11 cellular contexts compared by ENCODE assay signal in the genomic region with DNA sequence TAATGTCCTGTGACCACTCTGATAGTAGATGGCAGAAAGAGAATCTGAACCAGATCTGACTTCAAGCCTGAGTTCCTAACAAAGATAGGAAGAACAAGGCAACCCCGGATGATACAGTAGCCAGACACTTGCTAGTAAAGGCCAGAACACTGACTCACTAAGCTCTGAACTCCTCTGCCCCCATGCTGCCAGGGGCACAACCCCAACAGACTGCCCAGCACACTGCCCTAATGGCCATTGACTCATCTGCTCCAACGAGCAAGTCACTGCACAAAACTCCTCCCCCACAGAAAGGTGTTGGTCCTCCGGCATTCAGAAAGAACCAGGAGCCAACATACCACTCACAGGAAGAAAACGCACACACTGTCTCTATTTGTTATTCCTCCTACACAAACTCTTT.
DNase-seq lines count a peak whose midpoint lies in the region; ATAC-seq and TF ChIP-seq lines count a peak whose summit lies in the region.
"Had no signal": no experiment of that assay in that cellular context is flagged by ENCODE, and none has a peak within 500 bp of the region (broad histone marks: within the 10 kb centered on the region; RNA-seq: fewer than 3 reads in every experiment).

No MANE protein-coding gene starts in this region.

- DNase-seq in ACHN (peak; percentile 91), HT-29 (ENCODE audit: low spot score) (peak; percentile 58), mammary epithelial cell (peak; percentile 77), left lung (no peak), inferior parietal cortex (ENCODE audit: extremely low spot score) (no peak), dorsolateral prefrontal cortex (no peak), NCI-H526 treated with DMSO at 0.1 percent for 48 hours (lab: John Stamatoyannopoulos, UW) (no peak)
- DNase-seq: activated CD8-positive, alpha-beta memory T cell treated with anti-CD3 and anti-CD28 coated beads, Interleukin-2, amount 50 U/mL, for 48 hours; body of pancreas had no signal

- WGBS in mammary epithelial cell (ENCODE audit: low coverage, missing lambda C conversion rate) = 30% methylated on average over 4 of the region's 4 CpGs

- intact Hi-C loops in mammary epithelial cell (cut with micrococcal nuclease) = no loop called here
- intact Hi-C loops in left lung (cut with DNase I) = no loop called here
- intact Hi-C loops in dorsolateral prefrontal cortex (cut with DNase I) = no loop called here

- H3K27me3 ChIP-seq in mammary epithelial cell (ENCODE audit: insufficient read depth, low read length) = no peaks in the 10 kb centered on the region
- no peaks in the 10 kb centered on the region for H3K27me3 ChIP-seq in left lung
- H3K27me3 ChIP-seq in dorsolateral prefrontal cortex = no peaks in the 10 kb centered on the region
- H3K27me3 ChIP-seq: body of pancreas had no signal

- H3K4me2 ChIP-seq in mammary epithelial cell (ENCODE audit: insufficient read depth, low read depth, low read length) = peak overlapping the region; percentile 31

- no peak overlapping the region for H3K9ac ChIP-seq in mammary epithelial cell (ENCODE audit: insufficient read depth, low read length)

- dilution Hi-C loops in mammary epithelial cell (cut with HindIII; ENCODE audit: low sequenced_read_pairs) = no loop called here

- TF ChIP-seq CTCF in mammary epithelial cell (conservative IDR thresholded peaks at IDR 0.05 in 1 of 2, IDR thresholded peaks at IDR 0.05 in 1 of 2; ENCODE audit: extremely low read depth in 1 of 2, insufficient read depth in 1 of 2, low read depth in 1 of 2, low read length in 2 of 2) (no peak), left lung (IDR thresholded peaks at IDR 0.05) (no peak), dorsolateral prefrontal cortex (IDR thresholded peaks at IDR 0.05 in 54 of 56, conservative IDR thresholded peaks at IDR 0.05 in 2 of 56; ENCODE audit: low read depth in 1 of 56, partially characterized antibody in 56 of 56) (no peak)

- H3K4me3 ChIP-seq in mammary epithelial cell (replicated peaks in 1 of 3; ENCODE audit: insufficient read depth in 1 of 3, low read depth in 2 of 3, low read length in 3 of 3) (no peak overlapping the region), left lung (no peak overlapping the region), dorsolateral prefrontal cortex (no peak overlapping the region)
- H3K4me3 ChIP-seq: body of pancreas, prostate gland had no signal

- peak overlapping the region; percentile 41 for H2AFZ ChIP-seq in mammary epithelial cell (ENCODE audit: low read depth, low read length)

- no peaks in the 10 kb centered on the region for H3K9me3 ChIP-seq in mammary epithelial cell (replicated peaks; ENCODE audit: insufficient read depth, low read length)
- H3K9me3 ChIP-seq in left lung = peaks cover 0 to 3% of the 10 kb centered on the region in 2 donors
- H3K9me3 ChIP-seq: body of pancreas, prostate gland had no signal

- peak; percentile 62 for ATAC-seq in left lung
- no peak for ATAC-seq in GM18907 (IDR thresholded peaks at IDR 0.05; ENCODE audit: unreplicated experiment)

- H4K20me1 ChIP-seq in mammary epithelial cell (ENCODE audit: insufficient read depth, low read length) = no peaks in the 10 kb centered on the region

- H3K27ac ChIP-seq in mammary epithelial cell (ENCODE audit: insufficient read depth, low read depth, low read length) (no peak overlapping the region), left lung (no peak overlapping the region), dorsolateral prefrontal cortex (no peak overlapping the region)
- H3K27ac ChIP-seq: body of pancreas, prostate gland had no signal

- H3K4me1 ChIP-seq in mammary epithelial cell (ENCODE audit: insufficient read depth, low read length) (peaks cover 15% of the 10 kb centered on the region), left lung (no peaks in the 10 kb centered on the region)

- H3K79me2 ChIP-seq in mammary epithelial cell (ENCODE audit: insufficient read depth, low read length) = no peaks in the 10 kb centered on the region

- CTCF ChIA-PET in mammary epithelial cell (lab: Charles Lee; ENCODE audit: low non-redundant PET) = no interaction called here

- in situ Hi-C loops in ACHN (cut with HindIII; ENCODE audit: low pct_ligation_motif_present, low pct_unique_long_range_greater_than_20kb, low sequenced_read_pairs) (no loop called here), mammary epithelial cell (cut with MboI; ENCODE audit: low sequenced_read_pairs in 2 of 2) (no loop called here)

- no TSS peak for BruUV-seq in mammary epithelial cell (replicated peaks; lab: Mats Ljungman, UMichigan)

- H3K36me3 ChIP-seq in mammary epithelial cell (ENCODE audit: insufficient read depth, low read length) (no peaks in the 10 kb centered on the region), left lung (no peaks in the 10 kb centered on the region)
- H3K36me3 ChIP-seq: prostate gland had no signal

Comparison
In these comparisons a context has a peak if more than half of its experiments do, and no peak if none do; other contexts are left out.
1. DNase-seq: peak in ACHN (single experiment), HT-29 (single experiment) and mammary epithelial cell (single experiment); none in left lung (0 of 2), inferior parietal cortex (single experiment), dorsolateral prefrontal cortex (0 of 10) and NCI-H526 treated with DMSO at 0.1 percent for 48 hours (single experiment).